ENCODE assay signal across 1 cellular context in genomic region chr17:81906476-81907218, GRCh38.
TF ChIP-seq lines count a peak whose summit lies in the region.

No MANE protein-coding gene starts in this region.

TF ChIP-seq in Ishikawa, 13 proteins besides CTCF, POLR2A, EP300 and RAD21 (continued from another document):
- TF ChIP-seq REST (IDR thresholded peaks at IDR 0.05; ENCODE audit: low read depth), result no peak
- TF ChIP-seq NFIC (IDR thresholded peaks at IDR 0.05), result no peak
TF ChIP-seq in Ishikawa: peak in this region for 0.
